In genomic region chr9:107737987-107738743, GRCh38 we compare ENCODE assay signal across 11 cellular contexts.
DNase-seq lines count a peak whose midpoint lies in the region; TF ChIP-seq lines count a peak whose summit lies in the region.
"Had no signal": no experiment of that assay in that cellular context is flagged by ENCODE, and none has a peak within 500 bp of the region (broad histone marks: within the 10 kb centered on the region; RNA-seq: fewer than 3 reads in every experiment).

No MANE protein-coding gene starts in this region.

- no peak overlapping the region for H3K23ac ChIP-seq in trophoblast cell (ENCODE audit: low read length)

- no peaks in the 10 kb centered on the region for H3K79me2 ChIP-seq in trophoblast cell (ENCODE audit: control insufficient read depth, insufficient read depth, low read length, poor library complexity)

- no peak overlapping the region for H3K4me3 ChIP-seq in esophagus muscularis mucosa
- no peak overlapping the region for H3K4me3 ChIP-seq in trophoblast cell (ENCODE audit: low read depth, low read length)

- no peak for TF ChIP-seq CTCF in esophagus muscularis mucosa (IDR thresholded peaks at IDR 0.05)

- peak overlapping the region; percentile 59 for H3K14ac ChIP-seq in trophoblast cell (ENCODE audit: low read length)

- H2BK12ac ChIP-seq in trophoblast cell (ENCODE audit: low read length): peak overlapping the region; percentile 16

- peak overlapping the region; percentile 25 for H3K18ac ChIP-seq in trophoblast cell (ENCODE audit: low read length)

- H3K9me3 ChIP-seq in esophagus muscularis mucosa: no peaks in the 10 kb centered on the region
- H3K9me3 ChIP-seq in trophoblast cell (ENCODE audit: insufficient read depth, low read depth, low read length): no peaks in the 10 kb centered on the region

- no peak overlapping the region for H2AFZ ChIP-seq in trophoblast cell (ENCODE audit: insufficient read depth, low read length, poor library complexity)

- H4K12ac ChIP-seq in trophoblast cell (ENCODE audit: low read depth, low read length): no peak overlapping the region

- H3K9ac ChIP-seq in trophoblast cell (ENCODE audit: low read length): no peak overlapping the region

- H2AK5ac ChIP-seq in trophoblast cell (ENCODE audit: low read length): peak overlapping the region; percentile 24

- H3K79me1 ChIP-seq in trophoblast cell (ENCODE audit: low read length): peaks cover 2% of the 10 kb centered on the region

- intact Hi-C loops in esophagus muscularis mucosa (cut with DNase I): loop anchor here (10.0 kb wide), 1 partner anchor 157 kb away; no protein-coding TSS in a partner anchor

- no peak for TF ChIP-seq EP300 in esophagus muscularis mucosa (IDR thresholded peaks at IDR 0.05)

- H2BK120ac ChIP-seq in trophoblast cell (ENCODE audit: insufficient read depth, low read length, poor library complexity): peak overlapping the region; percentile 74

- H4K91ac ChIP-seq in trophoblast cell (ENCODE audit: low read depth, low read length): peak overlapping the region; percentile 83

- H3K4me1 ChIP-seq in esophagus muscularis mucosa: peaks cover 14 to 56% (median 55%) of the 10 kb centered on the region in 4 donors
- H3K4me1 ChIP-seq in trophoblast cell (ENCODE audit: control insufficient read depth in 1 of 2, insufficient read depth in 2 of 2, low read length in 2 of 2): peaks cover 0 to 2% of the 10 kb centered on the region in 2 experiments

- DNase-seq in ELR (ENCODE audit: low read depth) (peak; percentile 85), NCI-H460 (ENCODE audit: extremely low read depth, low read depth) (peak; percentile 65), esophagus muscularis mucosa (ENCODE audit: extremely low spot score) (no peak), trophoblast cell (no peak), iPS-NIHi11 (ENCODE audit: low spot score) (no peak), COLO829 (ENCODE audit: low spot score) (no peak), NAMALWA (ENCODE audit: low spot score) (no peak)
- no peak for DNase-seq in activated CD4-positive, alpha-beta T cell treated with anti-CD3 and anti-CD28 coated beads for 1 hour
- DNase-seq: H7, hypothalamus, NCI-H446 had no signal

- H4K8ac ChIP-seq in trophoblast cell (ENCODE audit: low read depth, low read length): peak overlapping the region; percentile 44

- H3K4me2 ChIP-seq in trophoblast cell (ENCODE audit: low read length): no peak overlapping the region

- H3K27me3 ChIP-seq in esophagus muscularis mucosa: no peaks in the 10 kb centered on the region
- H3K27me3 ChIP-seq in trophoblast cell (ENCODE audit: insufficient read depth, low read length): no peaks in the 10 kb centered on the region

- H3K27ac ChIP-seq in esophagus muscularis mucosa (replicated peaks in 1 of 4): peak overlapping the region; percentile 58 to 74 (median 68)
- H3K27ac ChIP-seq in trophoblast cell (ENCODE audit: low read depth, low read length): no peak overlapping the region

- no peak overlapping the region for H2BK5ac ChIP-seq in trophoblast cell (ENCODE audit: low read depth, low read length, poor library complexity)

- no peak overlapping the region for H3K4ac ChIP-seq in trophoblast cell (ENCODE audit: low read depth, low read length)

- H3K36me3 ChIP-seq in esophagus muscularis mucosa: no peaks in the 10 kb centered on the region
- no peaks in the 10 kb centered on the region for H3K36me3 ChIP-seq in trophoblast cell (ENCODE audit: control insufficient read depth in 1 of 2, insufficient read depth in 2 of 2, low read length in 2 of 2)

- WGBS in esophagus muscularis mucosa: 53% methylated on average over 17 of the region's 17 CpGs
- WGBS in trophoblast cell (ENCODE audit: extremely low coverage, insufficient coverage, insufficient read length): no CpG with 5 or more reads among the region's 17 CpGs

- TF ChIP-seq POLR2A in esophagus muscularis mucosa (IDR thresholded peaks at IDR 0.05; ENCODE audit: low read depth): no peak

Comparison
In these comparisons a context has a peak if more than half of its experiments do, and no peak if none do; other contexts are left out.
1. DNase-seq: peak in ELR (single experiment) and NCI-H460 (single experiment); none in esophagus muscularis mucosa (single experiment), trophoblast cell (0 of 2), iPS-NIHi11 (single experiment), activated CD4-positive, alpha-beta T cell treated with anti-CD3 and anti-CD28 coated beads for 1 hour (single experiment), COLO829 (single experiment) and NAMALWA (single experiment).